In genomic region chr21:15022608-15023261, GRCh38 we compare ENCODE assay signal across 19 cellular contexts.
"Had no signal": no experiment of that assay in that cellular context is flagged by ENCODE, and none has a peak within 500 bp of the region (broad histone marks: within the 10 kb centered on the region; RNA-seq: fewer than 3 reads in every experiment).

No MANE protein-coding gene starts in this region.

- H3K27ac Mint-ChIP-seq: activated CD4-positive, alpha-beta memory T cell treated with anti-CD3 and anti-CD28 coated beads for 36 hours; activated T-cell treated with anti-CD3 and anti-CD28 coated beads, Interleukin-2, amount 50 U/mL, for 24 hours; stimulated activated effector memory CD8-positive, alpha-beta T cell treated with anti-CD3 and anti-CD28 coated beads, Interleukin-12 subunit alpha, Interleukin-12 subunit beta, amount 100 ng/mL, for 72 hours; T-helper 17 cell had no signal

- H3K27me3 Mint-ChIP-seq: activated CD4-positive, alpha-beta memory T cell treated with anti-CD3 and anti-CD28 coated beads for 36 hours; activated T-cell treated with anti-CD3 and anti-CD28 coated beads, Interleukin-2, amount 50 U/mL, for 24 hours; T-helper 17 cell had no signal

- H3K4me3 Mint-ChIP-seq: activated CD4-positive, alpha-beta memory T cell treated with anti-CD3 and anti-CD28 coated beads for 36 hours; activated T-cell treated with anti-CD3 and anti-CD28 coated beads, Interleukin-2, amount 50 U/mL, for 24 hours; mesothelial cell of epicardium; stimulated activated effector memory CD8-positive, alpha-beta T cell treated with anti-CD3 and anti-CD28 coated beads, Interleukin-12 subunit alpha, Interleukin-12 subunit beta, amount 100 ng/mL, for 72 hours; T-helper 17 cell had no signal

- H3K9me3 ChIP-seq: gastroesophageal sphincter, ovary, thoracic aorta, uterus had no signal

- H3K36me3 ChIP-seq: gastroesophageal sphincter, heart right ventricle, ovary, thoracic aorta, uterus, WERI-Rb-1 had no signal

- H3K4me3 ChIP-seq: coronary artery, gastroesophageal sphincter, heart right ventricle, lung, ovary, thoracic aorta, uterus had no signal

- DNase-seq: activated CD4-positive, alpha-beta memory T cell treated with anti-CD3 and anti-CD28 coated beads for 36 hours; activated effector memory CD4-positive, alpha-beta T cell treated with Interleukin-2 at 50 U/mL for 16 hours; activated naive CD4-positive, alpha-beta T cell treated with anti-CD3 and anti-CD28 coated beads, Interleukin-2, amount 50 U/mL, for 16 hours; activated T-cell treated with anti-CD3 and anti-CD28 coated beads, Interleukin-2, amount 50 U/mL, for 24 hours; central memory CD4-positive, alpha-beta T cell; effector CD4-positive, alpha-beta T cell; heart right ventricle; left colon; ovary; T-helper 17 cell; uterus; WERI-Rb-1 had no signal

- H3K27ac ChIP-seq: coronary artery, gastroesophageal sphincter, heart right ventricle, ovary, thoracic aorta, uterus, WERI-Rb-1 had no signal

- FAIRE-seq: endothelial cell of umbilical vein had no signal

- H3K36me3 Mint-ChIP-seq: stimulated activated effector memory CD8-positive, alpha-beta T cell treated with anti-CD3 and anti-CD28 coated beads, Interleukin-12 subunit alpha, Interleukin-12 subunit beta, amount 100 ng/mL, for 72 hours had no signal

- H3K9me3 Mint-ChIP-seq: stimulated activated effector memory CD8-positive, alpha-beta T cell treated with anti-CD3 and anti-CD28 coated beads, Interleukin-12 subunit alpha, Interleukin-12 subunit beta, amount 100 ng/mL, for 72 hours had no signal

- H3K27me3 ChIP-seq: gastroesophageal sphincter, heart right ventricle, ovary, uterus had no signal
